Comparison of ENCODE assay signal across 1 cellular context in genomic region chr1:86581250-86581649, GRCh38.
TF ChIP-seq lines count a peak whose summit lies in the region.

No MANE protein-coding gene starts in this region.

TF ChIP-seq in GM23338, 12 proteins besides CTCF, POLR2A, EP300 and RAD21 (continued from another document):
- TF ChIP-seq ZNF462 (CRISPR knock-in tag; IDR thresholded peaks at IDR 0.05) (no peak), ETS1 (IDR thresholded peaks at IDR 0.05) (no peak), EZH2phosphoT487 (IDR thresholded peaks at IDR 0.05; ENCODE audit: unreplicated experiment) (no peak)
TF ChIP-seq in GM23338: peak in this region for 0.
